Comparison of ENCODE assay signal across 9 cellular contexts in genomic region chr12:45388545-45388944, GRCh38.
DNase-seq lines count a peak whose midpoint lies in the region; ATAC-seq and TF ChIP-seq lines count a peak whose summit lies in the region.
"Had no signal": no experiment of that assay in that cellular context is flagged by ENCODE, and none has a peak within 500 bp of the region (broad histone marks: within the 10 kb centered on the region; RNA-seq: fewer than 3 reads in every experiment).

No MANE protein-coding gene starts in this region.

- H3K4me1 Mint-ChIP-seq in activated T-helper 1 cell treated with anti-CD3 and anti-CD28 coated beads, Interleukin-12 subunit alpha, Interleukin-12 subunit beta, Interleukin-2, Interleukin-4 antibody, amounts not matched to agents 30 ng/mL and 10 ng/mL and 1 ng/mL, durations not matched to agents 14 hours and 24 hours and 36 hours (ENCODE audit: low read depth), result no peaks in the 10 kb centered on the region
- H3K4me1 Mint-ChIP-seq: memory B cell had no signal

- intact Hi-C loops in activated T-helper 1 cell treated with anti-CD3 and anti-CD28 coated beads, Interleukin-12 subunit alpha, Interleukin-12 subunit beta, Interleukin-2, Interleukin-4 antibody, amounts not matched to agents 30 ng/mL and 10 ng/mL and 1 ng/mL, durations not matched to agents 14 hours and 24 hours and 36 hours (cut with micrococcal nuclease), result loop anchor here (1.0 kb wide), 1 partner anchor 218 kb away; no protein-coding TSS in a partner anchor

- H3K4me3 Mint-ChIP-seq in activated T-helper 1 cell treated with anti-CD3 and anti-CD28 coated beads, Interleukin-12 subunit alpha, Interleukin-12 subunit beta, Interleukin-2, Interleukin-4 antibody, amounts not matched to agents 30 ng/mL and 10 ng/mL and 1 ng/mL, durations not matched to agents 14 hours and 24 hours and 36 hours, result no peak overlapping the region
- H3K4me3 Mint-ChIP-seq: memory B cell had no signal

- peak; percentile 80 for ATAC-seq in left lobe of liver

- H3K27me3 Mint-ChIP-seq in activated T-helper 1 cell treated with anti-CD3 and anti-CD28 coated beads, Interleukin-12 subunit alpha, Interleukin-12 subunit beta, Interleukin-2, Interleukin-4 antibody, amounts not matched to agents 30 ng/mL and 10 ng/mL and 1 ng/mL, durations not matched to agents 14 hours and 24 hours and 36 hours (ENCODE audit: insufficient read depth), result no peaks in the 10 kb centered on the region
- H3K27me3 Mint-ChIP-seq: memory B cell had no signal

- no peak overlapping the region for H3K4me3 ChIP-seq in LNCaP clone FGC (ENCODE audit: low read depth, low read length)

- DNase-seq in DMS53 (lab: John Stamatoyannopoulos, UW), result peak; percentile 68
- DNase-seq in LNCaP clone FGC (ENCODE audit: low read depth), result no peak
- DNase-seq in T47D (ENCODE audit: low read depth in 1 of 2, low spot score in 1 of 2), result peak; percentile 23 to 72
- DNase-seq in left lobe of liver (ENCODE audit: low spot score), result no peak
- no peak for DNase-seq in activated T-helper 1 cell treated with anti-CD3 and anti-CD28 coated beads, Interleukin-12 subunit alpha, Interleukin-12 subunit beta, Interleukin-2, Interleukin-4 antibody, amounts not matched to agents 30 ng/mL and 10 ng/mL and 1 ng/mL, durations not matched to agents 14 hours and 24 hours and 36 hours (ENCODE audit: low spot score)
- DNase-seq in OCI-M2 (lab: John Stamatoyannopoulos, UW; ENCODE audit: unreplicated experiment), result no peak
- no peak for DNase-seq in activated CD8-positive, alpha-beta memory T cell treated with anti-CD3 and anti-CD28 coated beads, Interleukin-2, amount 50 U/mL, for 4 hours
- no peak for DNase-seq in SKM-1 (lab: John Stamatoyannopoulos, UW; ENCODE audit: unreplicated experiment)

- H3K36me3 Mint-ChIP-seq in activated T-helper 1 cell treated with anti-CD3 and anti-CD28 coated beads, Interleukin-12 subunit alpha, Interleukin-12 subunit beta, Interleukin-2, Interleukin-4 antibody, amounts not matched to agents 30 ng/mL and 10 ng/mL and 1 ng/mL, durations not matched to agents 14 hours and 24 hours and 36 hours (ENCODE audit: low read depth), result peaks cover 29% of the 10 kb centered on the region

- in situ Hi-C loops in T47D (cut with HindIII; ENCODE audit: low pct_unique_long_range_greater_than_20kb, low sequenced_read_pairs), result no loop called here

- H3K9me3 Mint-ChIP-seq in activated T-helper 1 cell treated with anti-CD3 and anti-CD28 coated beads, Interleukin-12 subunit alpha, Interleukin-12 subunit beta, Interleukin-2, Interleukin-4 antibody, amounts not matched to agents 30 ng/mL and 10 ng/mL and 1 ng/mL, durations not matched to agents 14 hours and 24 hours and 36 hours, result peaks cover 3% of the 10 kb centered on the region
- H3K9me3 Mint-ChIP-seq: memory B cell had no signal

- peak; percentile 77 for TF ChIP-seq CTCF in LNCaP clone FGC (IDR thresholded peaks at IDR 0.05; ENCODE audit: control insufficient read depth, extremely low read depth, insufficient read depth)

- H3K27ac Mint-ChIP-seq in activated T-helper 1 cell treated with anti-CD3 and anti-CD28 coated beads, Interleukin-12 subunit alpha, Interleukin-12 subunit beta, Interleukin-2, Interleukin-4 antibody, amounts not matched to agents 30 ng/mL and 10 ng/mL and 1 ng/mL, durations not matched to agents 14 hours and 24 hours and 36 hours, result no peak overlapping the region
- H3K27ac Mint-ChIP-seq: memory B cell had no signal

Comparison
In these comparisons a context has a peak if more than half of its experiments do, and no peak if none do; other contexts are left out.
1. DNase-seq: peak in DMS53 (single experiment) and T47D (2 of 2); none in LNCaP clone FGC (single experiment), left lobe of liver (single experiment), activated T-helper 1 cell treated with anti-CD3 and anti-CD28 coated beads, Interleukin-12 subunit alpha, Interleukin-12 subunit beta, Interleukin-2, Interleukin-4 antibody, amounts not matched to agents 30 ng/mL and 10 ng/mL and 1 ng/mL, durations not matched to agents 14 hours and 24 hours and 36 hours (single experiment), OCI-M2 (single experiment), activated CD8-positive, alpha-beta memory T cell treated with anti-CD3 and anti-CD28 coated beads, Interleukin-2, amount 50 U/mL, for 4 hours (single experiment) and SKM-1 (single experiment).